In the genomic region with DNA sequence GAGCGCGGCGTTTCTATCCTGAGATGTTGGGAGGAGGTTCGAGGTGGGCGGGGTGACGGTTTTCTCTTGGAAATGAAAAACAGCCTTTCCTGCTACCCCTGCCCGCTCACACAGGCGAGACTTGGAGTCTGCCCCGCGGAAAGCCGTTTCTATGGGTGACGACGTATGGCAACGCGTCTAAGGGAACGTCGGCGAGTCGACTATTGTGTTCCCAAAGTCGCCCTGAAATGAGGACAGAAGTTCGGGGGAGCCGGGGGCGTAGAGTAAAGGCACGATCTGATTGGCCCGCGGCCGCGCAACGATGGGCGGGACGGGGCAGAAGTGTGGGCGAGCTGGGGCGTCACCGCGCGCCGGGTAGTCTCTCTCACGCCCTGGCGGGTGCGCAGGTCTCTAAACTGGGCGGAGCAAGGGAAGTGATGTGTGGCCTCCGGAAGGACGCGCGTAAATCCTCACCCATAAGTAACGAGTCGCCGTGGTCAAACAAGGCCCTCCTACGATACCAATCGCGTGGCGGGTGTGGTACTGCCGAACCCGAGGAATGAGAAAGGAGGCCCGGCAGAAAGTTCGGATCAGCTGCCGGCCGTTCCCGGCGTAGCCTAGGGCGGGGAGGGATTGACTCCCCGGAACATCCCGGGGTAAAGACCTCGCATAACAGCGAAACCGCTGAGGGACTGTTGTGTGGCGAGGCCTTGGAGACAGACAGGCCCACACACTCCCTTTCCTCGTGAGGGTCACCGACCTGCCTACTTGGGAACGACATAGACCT, we compare ENCODE assay signal across 8 cellular contexts.
DNase-seq lines count a peak whose midpoint lies in the region; ATAC-seq and TF ChIP-seq lines count a peak whose summit lies in the region.

No MANE protein-coding gene starts in this region.

- peaks cover 22% of the 10 kb centered on the region for H3K27me3 Mint-ChIP-seq in CD4-positive, CD25-positive, alpha-beta regulatory T cell

- no peaks in the 10 kb centered on the region for H3K36me3 ChIP-seq in CD4-positive, CD25-positive, alpha-beta regulatory T cell (ENCODE audit: control insufficient read depth, insufficient read depth, low read length)
- H3K36me3 ChIP-seq in liver (ENCODE audit: control insufficient read depth in 4 of 4, insufficient read depth in 3 of 4, low read depth in 1 of 4, low read length in 3 of 4): no peaks in the 10 kb centered on the region

- peak; percentile 22 to 46 for TF ChIP-seq RAD21 in liver (IDR thresholded peaks at IDR 0.05)

- peak overlapping the region; percentile 84 to 97 (median 94) for H3K4me3 Mint-ChIP-seq in CD4-positive, CD25-positive, alpha-beta regulatory T cell

- peak overlapping the region; percentile 96 for H3K27ac ChIP-seq in CD4-positive, CD25-positive, alpha-beta regulatory T cell (ENCODE audit: insufficient read depth, low read length, poor library complexity, severe bottlenecking)
- H3K27ac ChIP-seq in liver (ENCODE audit: low read depth in 1 of 2, low read length in 2 of 2): peak overlapping the region; percentile 94 to 99

- peaks cover 0 to 9% of the 10 kb centered on the region in 2 experiments for H3K9me3 ChIP-seq in CD4-positive, CD25-positive, alpha-beta regulatory T cell (ENCODE audit: control insufficient read depth in 2 of 2, low read length in 2 of 2)
- H3K9me3 ChIP-seq in liver (ENCODE audit: control insufficient read depth in 4 of 4, low read length in 3 of 4): peaks cover 0 to 2% (median 0%) of the 10 kb centered on the region in 4 donors

- peak overlapping the region; percentile 98 to 99 (median 99) for H3K27ac Mint-ChIP-seq in CD4-positive, CD25-positive, alpha-beta regulatory T cell

- H3K4me1 Mint-ChIP-seq in CD4-positive, CD25-positive, alpha-beta regulatory T cell: peaks cover 8 to 23% (median 13%) of the 10 kb centered on the region in 4 donors

- 3% methylated on average over 70 of the region's 70 CpGs for WGBS in liver

- peak; percentile 98 to 99 for ATAC-seq in CD4-positive, CD25-positive, alpha-beta regulatory T cell (ENCODE audit: low read depth in 2 of 2)
- ATAC-seq in GM19438 (IDR thresholded peaks at IDR 0.05; ENCODE audit: low read depth, unreplicated experiment): peak; percentile 98
- peak; percentile 97 for ATAC-seq in HG03571 (IDR thresholded peaks at IDR 0.05; ENCODE audit: unreplicated experiment)

- no peak for TF ChIP-seq CTCF in liver (IDR thresholded peaks at IDR 0.05; ENCODE audit: low read depth, low read length, missing input control)

- H3K4me1 ChIP-seq in CD4-positive, CD25-positive, alpha-beta regulatory T cell (ENCODE audit: control insufficient read depth, insufficient read depth, low read length, poor library complexity, severe bottlenecking): peaks cover 13% of the 10 kb centered on the region
- peaks cover 0 to 3% (median 1%) of the 10 kb centered on the region in 4 donors for H3K4me1 ChIP-seq in liver (ENCODE audit: control insufficient read depth in 4 of 4, insufficient read depth in 4 of 4, low read length in 3 of 4)

- peak overlapping the region; percentile 94 to 98 for H3K9ac ChIP-seq in liver (ENCODE audit: low read depth in 1 of 2, low read length in 2 of 2)

- H3K36me3 Mint-ChIP-seq in CD4-positive, CD25-positive, alpha-beta regulatory T cell: no peaks in the 10 kb centered on the region

- H3K9me3 Mint-ChIP-seq in CD4-positive, CD25-positive, alpha-beta regulatory T cell: peaks cover 0 to 13% (median 5%) of the 10 kb centered on the region in 7 donors

- DNase-seq in CD4-positive, CD25-positive, alpha-beta regulatory T cell: peak; percentile 92 to 99 (median 97)
- peak; percentile 96 for DNase-seq in NCI-H774 (lab: John Stamatoyannopoulos, UW)
- peak; percentile 96 to 97 for DNase-seq in activated CD4-positive, alpha-beta T cell treated with anti-CD3 and anti-CD28 coated beads, Interleukin-2, amount 50 U/mL, for 48 hours
- DNase-seq in dermis microvascular lymphatic vessel endothelial cell (ENCODE audit: low read depth in 2 of 2): peak; percentile 98
- peak; percentile 96 for DNase-seq in stimulated activated CD4-positive, alpha-beta T cell treated with anti-CD3 and anti-CD28 coated beads, Interleukin-4, amount 100 ng/mL, for 1 hour

- H3K27me3 ChIP-seq in CD4-positive, CD25-positive, alpha-beta regulatory T cell (ENCODE audit: control insufficient read depth, insufficient read depth, low read length): no peaks in the 10 kb centered on the region
- no peaks in the 10 kb centered on the region for H3K27me3 ChIP-seq in liver (ENCODE audit: control insufficient read depth in 4 of 4, insufficient read depth in 4 of 4, low read length in 3 of 4)

- H3K4me3 ChIP-seq in CD4-positive, CD25-positive, alpha-beta regulatory T cell (ENCODE audit: low read depth, low read length): peak overlapping the region; percentile 91
- peak overlapping the region; percentile 53 to 88 (median 87) for H3K4me3 ChIP-seq in liver (ENCODE audit: low read depth in 1 of 3, low read length in 3 of 3)

TF ChIP-seq in liver, 16 proteins besides CTCF, POLR2A, EP300 and RAD21:
- TF ChIP-seq NR2F2 (IDR thresholded peaks at IDR 0.05): peak; percentile 7
- TF ChIP-seq FOXA1 (IDR thresholded peaks at IDR 0.05): no peak
- TF ChIP-seq, protein P1, sequence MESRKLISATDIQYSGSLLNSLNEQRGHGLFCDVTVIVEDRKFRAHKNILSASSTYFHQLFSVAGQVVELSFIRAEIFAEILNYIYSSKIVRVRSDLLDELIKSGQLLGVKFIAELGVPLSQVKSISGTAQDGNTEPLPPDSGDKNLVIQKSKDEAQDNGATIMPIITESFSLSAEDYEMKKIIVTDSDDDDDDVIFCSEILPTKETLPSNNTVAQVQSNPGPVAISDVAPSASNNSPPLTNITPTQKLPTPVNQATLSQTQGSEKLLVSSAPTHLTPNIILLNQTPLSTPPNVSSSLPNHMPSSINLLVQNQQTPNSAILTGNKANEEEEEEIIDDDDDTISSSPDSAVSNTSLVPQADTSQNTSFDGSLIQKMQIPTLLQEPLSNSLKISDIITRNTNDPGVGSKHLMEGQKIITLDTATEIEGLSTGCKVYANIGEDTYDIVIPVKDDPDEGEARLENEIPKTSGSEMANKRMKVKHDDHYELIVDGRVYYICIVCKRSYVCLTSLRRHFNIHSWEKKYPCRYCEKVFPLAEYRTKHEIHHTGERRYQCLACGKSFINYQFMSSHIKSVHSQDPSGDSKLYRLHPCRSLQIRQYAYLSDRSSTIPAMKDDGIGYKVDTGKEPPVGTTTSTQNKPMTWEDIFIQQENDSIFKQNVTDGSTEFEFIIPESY (IDR thresholded peaks at IDR 0.05): no peak
- TF ChIP-seq, protein P2, sequence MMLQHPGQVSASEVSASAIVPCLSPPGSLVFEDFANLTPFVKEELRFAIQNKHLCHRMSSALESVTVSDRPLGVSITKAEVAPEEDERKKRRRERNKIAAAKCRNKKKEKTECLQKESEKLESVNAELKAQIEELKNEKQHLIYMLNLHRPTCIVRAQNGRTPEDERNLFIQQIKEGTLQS (IDR thresholded peaks at IDR 0.05): no peak
- peak; percentile 95 for TF ChIP-seq REST (IDR thresholded peaks at IDR 0.05)
- peak; percentile 92 for TF ChIP-seq YY1 (IDR thresholded peaks at IDR 0.05)
- TF ChIP-seq RXRA (IDR thresholded peaks at IDR 0.05): peak; percentile 35 to 61
- peak in 1 of 2 donors; percentile 40 for TF ChIP-seq HNF4A (conservative IDR thresholded peaks at IDR 0.05)
- TF ChIP-seq FOXA2 (IDR thresholded peaks at IDR 0.05): no peak
- TF ChIP-seq EGR1 (IDR thresholded peaks at IDR 0.05; ENCODE audit: low read depth in 2 of 2): peak; percentile 96 to 98
- TF ChIP-seq, protein P3, sequence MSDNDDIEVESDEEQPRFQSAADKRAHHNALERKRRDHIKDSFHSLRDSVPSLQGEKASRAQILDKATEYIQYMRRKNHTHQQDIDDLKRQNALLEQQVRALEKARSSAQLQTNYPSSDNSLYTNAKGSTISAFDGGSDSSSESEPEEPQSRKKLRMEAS (IDR thresholded peaks at IDR 0.05): peak; percentile 91
- TF ChIP-seq SP1 (IDR thresholded peaks at IDR 0.05): peak; percentile 93
- TF ChIP-seq HNF4G (IDR thresholded peaks at IDR 0.05): peak; percentile 11
- peak; percentile 97 for TF ChIP-seq TAF1 (conservative IDR thresholded peaks at IDR 0.05)
- TF ChIP-seq GABPA (IDR thresholded peaks at IDR 0.05 in 1 of 2, conservative IDR thresholded peaks at IDR 0.05 in 1 of 2): peak; percentile 78 to 92
- peak in 1 of 2 donors; percentile 24 for TF ChIP-seq JUND (IDR thresholded peaks at IDR 0.05)

Comparison
In these comparisons a context has a peak if more than half of its experiments do, and no peak if none do; other contexts are left out.
1. Peak in every context shown above with its lines: DNase-seq, ATAC-seq, H3K4me3 ChIP-seq and H3K27ac ChIP-seq.